Comparison of ENCODE assay signal across 36 cellular contexts in genomic region chr1:30688920-30689794, GRCh38. TPM values are rescaled to one million over a fixed set of nuclear protein-coding genes. Genes with fewer than 3 reads are reported as not detected.
DNase-seq lines count a peak whose midpoint lies in the region; TF ChIP-seq lines count a peak whose summit lies in the region.
"Had no signal": no experiment of that assay in that cellular context is flagged by ENCODE, and none has a peak within 500 bp of the region (broad histone marks: within the 10 kb centered on the region; RNA-seq: fewer than 3 reads in every experiment).

No MANE protein-coding gene starts in this region.

- CTCF ChIA-PET in MCF 10A (lab: Yijun Ruan, JAX), result interaction anchor here (1.4 kb wide), 1 partner anchor 18 kb away, joined by 3 read pairs; no protein-coding TSS in a partner anchor

- no peak overlapping the region for H3K27ac Mint-ChIP-seq in MCF 10A (ENCODE audit: low read depth, unreplicated experiment)
- H3K27ac Mint-ChIP-seq: activated CD4-positive, alpha-beta T cell treated with anti-CD3 and anti-CD28 coated beads, Interleukin-2, amount 10 ng/mL, durations not matched to agents 7 days and 5 days; activated naive CD8-positive, alpha-beta T cell treated with anti-CD3 and anti-CD28 coated beads, Interleukin-2, amount 50 U/mL, for 24 hours; CD8-positive, alpha-beta T cell; dendritic cell treated with granulocyte-macrophage colony-stimulating factor and Interleukin-4, amounts not matched to agents 40 ng/mL and 50 ng/mL, for 4 days; T-cell; WTC11 had no signal

- intact Hi-C loops in posterior vena cava (cut with DNase I), result no loop called here
- intact Hi-C loops in MCF 10A (cut with micrococcal nuclease), result no loop called here

- H3K27ac ChIP-seq in Karpas-422 (ENCODE audit: low read length) (peak overlapping the region; percentile 98), WERI-Rb-1 (peak overlapping the region; percentile 53)
- H3K27ac ChIP-seq: A549, foreskin keratinocyte, SJCRH30 had no signal

- no peaks in the 10 kb centered on the region for H3K27me3 ChIP-seq in BE2C
- no peaks in the 10 kb centered on the region for H3K27me3 ChIP-seq in Karpas-422 (ENCODE audit: low read length)
- no peaks in the 10 kb centered on the region for H3K27me3 ChIP-seq in WERI-Rb-1 (ENCODE audit: insufficient read depth, low read depth, severe bottlenecking)
- H3K27me3 ChIP-seq: SJCRH30 had no signal

- no peaks in the 10 kb centered on the region for H3K9me3 Mint-ChIP-seq in MCF 10A (ENCODE audit: unreplicated experiment)
- H3K9me3 Mint-ChIP-seq: activated CD4-positive, alpha-beta T cell treated with anti-CD3 and anti-CD28 coated beads, Interleukin-2, amount 10 ng/mL, durations not matched to agents 7 days and 5 days; activated naive CD8-positive, alpha-beta T cell treated with anti-CD3 and anti-CD28 coated beads, Interleukin-2, amount 50 U/mL, for 24 hours; CD8-positive, alpha-beta T cell; T-cell; WTC11 had no signal

- H2AFZ ChIP-seq in Karpas-422 (ENCODE audit: low read length), result no peak overlapping the region

- peak overlapping the region; percentile 67 for H3K4me2 ChIP-seq in Karpas-422 (ENCODE audit: low read depth, low read length, poor library complexity, severe bottlenecking)
- H3K4me2 ChIP-seq: A549 had no signal

- no peak overlapping the region for H3K4me3 Mint-ChIP-seq in MCF 10A (ENCODE audit: unreplicated experiment)
- H3K4me3 Mint-ChIP-seq: activated CD4-positive, alpha-beta T cell treated with anti-CD3 and anti-CD28 coated beads, Interleukin-2, amount 10 ng/mL, durations not matched to agents 7 days and 5 days; activated naive CD8-positive, alpha-beta T cell treated with anti-CD3 and anti-CD28 coated beads, Interleukin-2, amount 50 U/mL, for 24 hours; CD8-positive, alpha-beta T cell; dendritic cell treated with granulocyte-macrophage colony-stimulating factor and Interleukin-4, amounts not matched to agents 40 ng/mL and 50 ng/mL, for 4 days; T-cell; WTC11 had no signal

- DNase-seq in BE2C (peak; percentile 65), Karpas-422 (peak; percentile 94), WERI-Rb-1 (peak; percentile 10), posterior vena cava (ENCODE audit: low spot score) (peak; percentile 64), NCI-H1930 (lab: John Stamatoyannopoulos, UW) (no peak), NCI-H2081 treated with DMSO at 0.1 percent for 48 hours (lab: John Stamatoyannopoulos, UW) (no peak), MCF 10A (ENCODE audit: unreplicated experiment) (no peak), DMS153 (lab: John Stamatoyannopoulos, UW) (no peak)
- DNase-seq: activated CD4-positive, alpha-beta T cell treated with anti-CD3 and anti-CD28 coated beads, Interleukin-2, amount 10 ng/mL, durations not matched to agents 7 days and 5 days; activated gamma-delta T cell; activated naive CD8-positive, alpha-beta T cell treated with anti-CD3 and anti-CD28 coated beads, Interleukin-2, amount 50 U/mL, for 24 hours; AML-193; caudate nucleus; CD8-positive, alpha-beta T cell; esophagus squamous epithelium; foreskin keratinocyte; kidney; midbrain; naive thymus-derived CD4-positive, alpha-beta T cell; NCI-H1105 treated with DMSO at 0.1 percent for 48 hours; NCI-H2081; NCI-H446; NCI-H774; SJCRH30; stimulated activated CD4-positive, alpha-beta T cell treated with anti-CD3 and anti-CD28 coated beads, Interleukin-15, amount 100 ng/mL, for 24 hours; stimulated activated CD4-positive, alpha-beta T cell treated with anti-CD3 and anti-CD28 coated beads, Interleukin-4, amount 100 ng/mL, for 4 hours; T-cell; trophoblast cell had no signal

- no TSS peak for BruUV-seq in MCF 10A (replicated peaks; lab: Mats Ljungman, UMichigan)

- no peaks in the 10 kb centered on the region for H4K20me1 ChIP-seq in Karpas-422 (ENCODE audit: insufficient read depth, low read depth, low read length)

- H3K9ac ChIP-seq in Karpas-422 (ENCODE audit: low read length), result peak overlapping the region; percentile 61

- no peaks in the 10 kb centered on the region for H3K9me3 ChIP-seq in BE2C
- H3K9me3 ChIP-seq in Karpas-422 (ENCODE audit: low read length), result no peaks in the 10 kb centered on the region
- no peaks in the 10 kb centered on the region for H3K9me3 ChIP-seq in WERI-Rb-1 (ENCODE audit: severe bottlenecking)
- H3K9me3 ChIP-seq: A549, esophagus squamous epithelium, SJCRH30 had no signal

- H3K4me1 ChIP-seq in BE2C (peaks cover 7% of the 10 kb centered on the region; the same call in 1 of the 2 replicates), Karpas-422 (ENCODE audit: low read length) (peaks cover 82% of the 10 kb centered on the region)
- H3K4me1 ChIP-seq: A549 had no signal

- TF ChIP-seq CTCF in BE2C (IDR thresholded peaks at IDR 0.05; ENCODE audit: low read depth, low read length) (no peak), WERI-Rb-1 (IDR thresholded peaks at IDR 0.05; ENCODE audit: low read depth, low read length) (no peak), MCF 10A (IDR thresholded peaks at IDR 0.05; ENCODE audit: unreplicated experiment) (no peak)

- no peaks in the 10 kb centered on the region for H3K79me2 ChIP-seq in Karpas-422 (ENCODE audit: low read length)

- H3K36me3 Mint-ChIP-seq in MCF 10A (ENCODE audit: insufficient read depth, unreplicated experiment), result no peaks in the 10 kb centered on the region
- H3K36me3 Mint-ChIP-seq: CD8-positive, alpha-beta T cell; naive thymus-derived CD4-positive, alpha-beta T cell; T-cell; WTC11 had no signal

- no peaks in the 10 kb centered on the region for H3K9me2 ChIP-seq in Karpas-422 (replicated peaks; ENCODE audit: insufficient read depth, low read length)

- no peaks in the 10 kb centered on the region for H3K27me3 Mint-ChIP-seq in MCF 10A (ENCODE audit: insufficient read depth, unreplicated experiment)

- no peaks in the 10 kb centered on the region for H3K36me3 ChIP-seq in BE2C
- H3K36me3 ChIP-seq in Karpas-422 (ENCODE audit: insufficient read depth, low read length), result no peaks in the 10 kb centered on the region
- H3K36me3 ChIP-seq in WERI-Rb-1, result no peaks in the 10 kb centered on the region
- H3K36me3 ChIP-seq: esophagus squamous epithelium, SJCRH30 had no signal

- POLR2A ChIA-PET in MCF 10A (lab: Yijun Ruan, JAX), result no interaction called here

- H3K4me1 Mint-ChIP-seq in MCF 10A (ENCODE audit: insufficient read depth, unreplicated experiment), result peaks cover 13% of the 10 kb centered on the region

- H3K4me3 ChIP-seq in BE2C (ENCODE audit: low read depth, low read length), result no peak overlapping the region
- H3K4me3 ChIP-seq in Karpas-422 (ENCODE audit: low read length), result peak overlapping the region; percentile 49
- no peak overlapping the region for H3K4me3 ChIP-seq in WERI-Rb-1 (ENCODE audit: low read depth, low read length)
- H3K4me3 ChIP-seq: A549, esophagus squamous epithelium, K562, SJCRH30 had no signal

RNA-seq across cellular contexts. Expression of gene MATN1, which starts 34.2 kb away (rescaled TPM):
- not detected for polyA plus RNA-seq in BE2C (2012; ENCODE audit: insufficient read depth, insufficient read length, low read depth)
- total RNA-seq in Karpas-422 (2014; rRNA removed; shearing (Covaris generic); ENCODE audit: low replicate concordance), result 0.19 and 1.2 TPM in 2 replicates
- not detected for total RNA-seq in posterior vena cava
- 0.32 and 0.47 TPM in 2 replicates for total RNA-seq in MCF 10A (2022)
- total RNA-seq: activated CD4-positive, alpha-beta T cell treated with anti-CD3 and anti-CD28 coated beads, Interleukin-2, amount 10 ng/mL, durations not matched to agents 7 days and 5 days; esophagus squamous epithelium; M059J; osteoblast; subcutaneous adipose tissue had no signal
- polyA plus RNA-seq: foreskin keratinocyte; liver; naive thymus-derived CD4-positive, alpha-beta T cell had no signal

Comparison
In these comparisons a context has a peak if more than half of its experiments do, and no peak if none do; other contexts are left out.
1. DNase-seq: peak in BE2C (single experiment), Karpas-422 (single experiment), WERI-Rb-1 (single experiment) and posterior vena cava (single experiment); none in NCI-H1930 (0 of 2), NCI-H2081 treated with DMSO at 0.1 percent for 48 hours (single experiment), MCF 10A (single experiment) and DMS153 (single experiment).